ENCODE assay signal across 10 cellular contexts in the genomic region with DNA sequence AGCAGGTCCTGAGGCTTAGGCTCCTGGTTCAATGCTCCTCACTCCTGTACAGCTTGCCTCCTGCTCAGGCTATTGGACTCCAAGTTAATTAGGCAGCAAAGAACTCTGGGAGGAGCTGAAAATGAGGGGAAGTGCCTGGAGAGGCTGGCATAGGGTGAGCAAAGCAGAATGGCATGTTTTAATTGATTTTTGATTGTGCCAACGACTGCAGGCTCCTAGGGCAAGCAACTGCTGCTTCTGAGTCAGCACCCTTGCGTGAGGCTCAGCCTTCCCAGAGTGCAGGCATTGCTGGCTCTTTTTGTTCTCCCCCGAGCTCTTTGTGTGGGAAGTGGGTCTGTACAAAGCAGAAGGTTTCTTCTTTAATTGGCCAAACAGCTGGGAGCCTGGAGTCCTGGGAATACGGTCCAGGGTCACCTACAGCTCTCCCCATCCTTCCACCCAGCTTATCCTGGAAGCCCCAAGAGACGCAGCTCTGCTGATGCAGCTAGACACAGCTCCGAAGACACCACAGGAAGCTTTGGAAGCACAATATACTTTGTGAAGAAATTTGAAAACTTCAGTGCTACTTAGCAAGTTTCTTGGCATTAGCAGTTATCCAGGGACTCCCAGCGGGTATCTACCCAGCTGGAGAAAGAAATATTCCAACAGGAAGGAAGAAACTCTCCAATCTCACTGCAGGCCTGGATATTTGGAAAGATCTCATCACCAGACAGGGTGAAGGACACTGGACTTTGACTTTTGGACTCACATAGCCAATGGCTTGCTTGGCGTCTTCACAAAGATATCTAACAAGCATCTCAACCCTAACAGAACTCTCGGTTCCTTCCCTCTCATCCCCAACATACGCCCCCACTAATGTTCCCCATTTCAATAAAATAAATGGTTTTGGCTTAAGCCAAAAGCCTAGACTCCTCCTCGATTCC.
DNase-seq lines count a peak whose midpoint lies in the region; ATAC-seq, FAIRE-seq and TF ChIP-seq lines count a peak whose summit lies in the region.
"Had no signal": no experiment of that assay in that cellular context is flagged by ENCODE, and none has a peak within 500 bp of the region (broad histone marks: within the 10 kb centered on the region; RNA-seq: fewer than 3 reads in every experiment).

No MANE protein-coding gene starts in this region.

- TF ChIP-seq POLR2A in HCT116 (IDR thresholded peaks at IDR 0.05; ENCODE audit: borderline replicate concordance, extremely low read depth, insufficient read depth, insufficient read length) = no peak

- no peaks in the 10 kb centered on the region for H3K27me3 ChIP-seq in HCT116 (ENCODE audit: insufficient read depth, low read length)
- H3K27me3 ChIP-seq in Panc1 (ENCODE audit: control insufficient read depth, insufficient read depth, low read length) = no peaks in the 10 kb centered on the region

- H3K4me2 ChIP-seq in HCT116 (ENCODE audit: low read length) = peak overlapping the region; percentile 58

- DNase-seq in HCT116 (ENCODE audit: low read depth, low spot score) = no peak
- DNase-seq in Panc1 (ENCODE audit: low read depth, low spot score) = no peak
- DNase-seq in epithelial cell of proximal tubule (ENCODE audit: low read depth) = peak; percentile 91
- peak; percentile 58 for DNase-seq in retina
- DNase-seq in HTR-8/SVneo (ENCODE audit: insufficient read length, low spot score) = no peak
- DNase-seq in posterior cingulate gyrus = no peak
- no peak for DNase-seq in MV-4-11 (lab: John Stamatoyannopoulos, UW)
- DNase-seq: MM.1S, occipital lobe had no signal

- FAIRE-seq in HTR-8/SVneo (lab: Jason Lieb, UNC) = no peak

- H2AFZ ChIP-seq in HCT116 (ENCODE audit: low read depth, low read length, poor library complexity, severe bottlenecking) = peak overlapping the region; percentile 53

- ATAC-seq in HCT116 (peak; percentile 96), Panc1 (peak; percentile 78), HG03159 (IDR thresholded peaks at IDR 0.05; ENCODE audit: unreplicated experiment) (no peak)

- H3K36me3 ChIP-seq in HCT116 (ENCODE audit: control insufficient read depth in 1 of 2, insufficient read depth in 2 of 2, low read length in 2 of 2) (no peaks in the 10 kb centered on the region), Panc1 (ENCODE audit: control insufficient read depth, insufficient read depth, low read length) (no peaks in the 10 kb centered on the region)

- in situ Hi-C loops in Panc1 (cut with HindIII; ENCODE audit: low pct_unique_long_range_greater_than_20kb, low sequenced_read_pairs) = no loop called here

- BruUV-seq in HCT116 (replicated peaks; lab: Mats Ljungman, UMichigan) (no TSS peak), Panc1 (replicated peaks; lab: Mats Ljungman, UMichigan) (no TSS peak)

- no peaks in the 10 kb centered on the region for H4K20me1 ChIP-seq in HCT116 (ENCODE audit: insufficient read depth)

- no peaks in the 10 kb centered on the region for H3K9me2 ChIP-seq in HCT116 (ENCODE audit: insufficient read depth)

- peaks cover 9 to 22% of the 10 kb centered on the region in 2 experiments for H3K4me1 ChIP-seq in HCT116 (ENCODE audit: control insufficient read depth in 1 of 2, insufficient read depth in 2 of 2, low read length in 2 of 2)
- no peaks in the 10 kb centered on the region for H3K4me1 ChIP-seq in Panc1 (ENCODE audit: control insufficient read depth, insufficient read depth, low read length)

- TF ChIP-seq CTCF in HCT116 (IDR thresholded peaks at IDR 0.05 in 2 of 3, conservative IDR thresholded peaks at IDR 0.05 in 1 of 3; ENCODE audit: borderline replicate concordance in 1 of 3, insufficient read depth in 1 of 3, low read depth in 2 of 3, low read length in 2 of 3) (no peak), Panc1 (IDR thresholded peaks at IDR 0.05) (no peak), epithelial cell of proximal tubule (conservative IDR thresholded peaks at IDR 0.05; ENCODE audit: low read depth, low read length) (no peak)

- RAD21 ChIA-PET in HCT116 (lab: Charles Lee; ENCODE audit: low non-redundant PET in 1 of 2, low total read pairs in 2 of 2, uncharacterized antibody in 2 of 2, unreplicated experiment in 2 of 2) = no interaction called here

- POLR2A ChIA-PET in HCT116 (lab: Charles Lee) (interaction anchor here (1.2 kb wide), 1 partner anchor 9 kb away, joined by 3 read pairs; no protein-coding TSS in a partner anchor), Panc1 (lab: Charles Lee) (interaction anchor here (0.6 kb wide), 1 partner anchor 297 kb away, joined by 4 read pairs; no protein-coding TSS in a partner anchor)

- H3K27ac ChIP-seq in HCT116 (ENCODE audit: low read depth, low read length) (peak overlapping the region; percentile 18; the same call in 1 of the 2 replicates), Panc1 (ENCODE audit: low read length) (no peak overlapping the region)

- H3K4me3 ChIP-seq in HCT116 (replicated peaks in 1 of 2; ENCODE audit: low read depth in 1 of 2, low read length in 2 of 2) = peak overlapping the region in 1 of 2 experiments; percentile 3; a peak in 1 of 4 replicates
- no peak overlapping the region for H3K4me3 ChIP-seq in Panc1 (ENCODE audit: low read depth in 2 of 2, low read length in 2 of 2)
- no peak overlapping the region for H3K4me3 ChIP-seq in epithelial cell of proximal tubule (ENCODE audit: low read depth, low read length)

- no peaks in the 10 kb centered on the region for H3K79me2 ChIP-seq in HCT116 (ENCODE audit: insufficient read depth, low read length)

- no peak for TF ChIP-seq RAD21 in HCT116 (IDR thresholded peaks at IDR 0.05; ENCODE audit: low read depth)

- intact Hi-C loops in HCT116 (cut with micrococcal nuclease) = no loop called here
- intact Hi-C loops in Panc1 (cut with micrococcal nuclease; ENCODE audit: unreplicated experiment) = no loop called here
- intact Hi-C loops in posterior cingulate gyrus (cut with DNase I) = no loop called here

- H3K9me3 ChIP-seq in HCT116 (ENCODE audit: control insufficient read depth in 1 of 2, insufficient read depth in 1 of 2, low read depth in 1 of 2, low read length in 2 of 2) (no peaks in the 10 kb centered on the region), Panc1 (ENCODE audit: control insufficient read depth, insufficient read depth, low read depth, low read length) (no peaks in the 10 kb centered on the region)

- peak overlapping the region; percentile 31 for H3K9ac ChIP-seq in HCT116 (ENCODE audit: low read length)

- CTCF ChIA-PET in HCT116 (lab: Charles Lee) (no interaction called here), Panc1 (lab: Charles Lee) (interaction anchor here (0.6 kb wide), 1 partner anchor 163 kb away, joined by 12 read pairs; no protein-coding TSS in a partner anchor)

TF ChIP-seq in HCT116, 20 proteins besides CTCF, POLR2A, EP300 and RAD21:
- TF ChIP-seq CEBPB (IDR thresholded peaks at IDR 0.05; ENCODE audit: low read depth) (no peak), POLR2AphosphoS5 (IDR thresholded peaks at IDR 0.05; ENCODE audit: low read depth, low read length) (peak; percentile 29; the same call in 1 of the 2 replicates), FOSL1 (IDR thresholded peaks at IDR 0.05; ENCODE audit: low read depth) (peak; percentile 40; the same call in 1 of the 2 replicates), JUND (IDR thresholded peaks at IDR 0.05) (peak; percentile 37), SRF (IDR thresholded peaks at IDR 0.05; ENCODE audit: low read depth) (0 out of 2 replicates have a peak, but pooled peaks have one; percentile 18)
TF ChIP-seq in HCT116: peak in this region for 4.

Comparison
In these comparisons a context has a peak if more than half of its experiments do, and no peak if none do; other contexts are left out.
1. DNase-seq: peak in epithelial cell of proximal tubule (single experiment) and retina (single experiment); none in HCT116 (single experiment), Panc1 (single experiment), HTR-8/SVneo (single experiment), posterior cingulate gyrus (0 of 10) and MV-4-11 (single experiment).